Comparison of ENCODE assay signal across 29 cellular contexts in the genomic region with DNA sequence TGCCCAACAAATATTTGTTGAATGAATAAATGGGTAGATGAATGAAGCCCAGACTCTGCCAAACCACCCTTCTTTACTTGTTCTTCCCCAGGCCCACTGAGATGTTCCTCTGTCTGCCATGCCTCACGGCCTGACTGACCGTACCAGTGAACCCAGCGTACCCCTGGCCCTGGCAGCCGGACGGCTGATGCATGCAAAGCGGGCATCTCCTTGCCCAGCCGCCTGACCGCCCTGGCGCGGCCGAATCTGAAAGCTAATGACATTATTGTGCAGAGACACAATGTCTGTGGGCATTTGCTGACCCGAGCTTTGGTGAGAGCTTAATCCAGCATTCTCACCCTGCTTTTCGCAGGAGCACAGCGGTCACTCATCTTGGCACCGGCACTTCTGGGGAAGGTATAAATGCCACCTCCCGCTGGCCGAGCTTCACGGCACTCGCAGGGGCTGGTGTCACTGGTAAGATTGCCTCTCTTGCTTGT. TPM values are rescaled to one million over a fixed set of nuclear protein-coding genes. Genes with fewer than 3 reads are reported as not detected.
"Had no signal": no experiment of that assay in that cellular context is flagged by ENCODE, and none has a peak within 500 bp of the region (broad histone marks: within the 10 kb centered on the region; RNA-seq: fewer than 3 reads in every experiment).

Gene CRYBB2, plus strand, starts transcription at position 429 of the 479 bp plus-strand sequence. CDS start 1,791 bp downstream, outside the sequence.

- H3K4me1 ChIP-seq: ascending aorta had no signal

- H3K27me3 ChIP-seq: ascending aorta had no signal

- H3K27ac ChIP-seq: ascending aorta, cardiac muscle cell, WERI-Rb-1 had no signal

- H3K36me3 ChIP-seq: ascending aorta, cardiac muscle cell, WERI-Rb-1 had no signal

- H3K4me3 ChIP-seq: ascending aorta, cardiac muscle cell had no signal

- DNase-seq: activated CD4-positive, alpha-beta memory T cell treated with anti-CD3 and anti-CD28 coated beads, Interleukin-2, amount 10 ng/mL, durations not matched to agents 7 days and 5 days; activated CD4-positive, alpha-beta T cell treated with anti-CD3 and anti-CD28 coated beads for 1 hour; activated CD4-positive, alpha-beta T cell treated with anti-CD3 and anti-CD28 coated beads for 36 hours; activated CD4-positive, alpha-beta T cell treated with anti-CD3 and anti-CD28 coated beads for 48 hours; activated CD4-positive, alpha-beta T cell treated with anti-CD3 and anti-CD28 coated beads, Interleukin-2, amount 10 ng/mL, durations not matched to agents 7 days and 5 days; activated CD4-positive, alpha-beta T cell treated with anti-CD3 and anti-CD28 coated beads, Interleukin-2, amount 50 U/mL, for 48 hours; activated CD4-positive, CD25-positive, alpha-beta regulatory T cell; activated CD8-positive, alpha-beta memory T cell treated with anti-CD3 and anti-CD28 coated beads for 24 hours; activated CD8-positive, alpha-beta memory T cell treated with anti-CD3 and anti-CD28 coated beads, Interleukin-2, amount 10 ng/mL, durations not matched to agents 7 days and 5 days; activated CD8-positive, alpha-beta memory T cell treated with anti-CD3 and anti-CD28 coated beads, Interleukin-2, amount 50 U/mL, for 48 hours; activated CD8-positive, alpha-beta T cell treated with anti-CD3 and anti-CD28 coated beads, Interleukin-2, amount 10 ng/mL, durations not matched to agents 7 days and 5 days; activated effector memory CD4-positive, alpha-beta T cell treated with Interleukin-2 at 50 U/mL for 16 hours; activated gamma-delta T cell; activated naive CD4-positive, alpha-beta T cell treated with anti-CD3 and anti-CD28 coated beads, Interleukin-2, amount 10 ng/mL, durations not matched to agents 7 days and 5 days; activated naive CD4-positive, alpha-beta T cell treated with Interleukin-2 at 50 U/mL for 16 hours; activated naive CD8-positive, alpha-beta T cell treated with anti-CD3 and anti-CD28 coated beads, Interleukin-2, amount 10 ng/mL, durations not matched to agents 7 days and 5 days; activated naive CD8-positive, alpha-beta T cell treated with anti-CD3 and anti-CD28 coated beads, Interleukin-2, amount 50 U/mL, for 24 hours; activated T-cell treated with anti-CD3 and anti-CD28 coated beads, Interleukin-2, amount 50 U/mL, for 24 hours; activated T-cell treated with anti-CD3 and anti-CD28 coated beads, Interleukin-2, amount 50 U/mL, for 48 hours; cerebellar nuclear complex; T-helper 1 cell; T-helper 2 cell; T-helper 9 cell; WERI-Rb-1 had no signal

- H3K9me3 ChIP-seq: ascending aorta had no signal

RNA-seq across cellular contexts. Expression of gene CRYBB2, which starts in this region (rescaled TPM):
- total RNA-seq: activated CD4-positive, alpha-beta memory T cell treated with anti-CD3 and anti-CD28 coated beads, Interleukin-2, amount 10 ng/mL, durations not matched to agents 7 days and 5 days; activated CD8-positive, alpha-beta memory T cell treated with anti-CD3 and anti-CD28 coated beads, Interleukin-2, amount 10 ng/mL, durations not matched to agents 7 days and 5 days; activated CD8-positive, alpha-beta T cell treated with anti-CD3 and anti-CD28 coated beads, Interleukin-2, amount 10 ng/mL, durations not matched to agents 7 days and 5 days; activated naive CD8-positive, alpha-beta T cell treated with anti-CD3 and anti-CD28 coated beads, Interleukin-2, amount 10 ng/mL, durations not matched to agents 7 days and 5 days; activated T-helper 2 cell treated with anti-CD3 and anti-CD28 coated beads, Interferon-gamma antibody, Interleukin-2, Interleukin-4, amounts not matched to agents 10 μg/mL and 5 μg/mL and 100 μg/mL, durations not matched to agents 14 hours and 24 hours and 36 hours; ascending aorta; bronchial epithelial cell; cardiac muscle cell; chondrocyte had no signal
- polyA plus RNA-seq: cardiac muscle cell had no signal
